17 cellular contexts compared by ENCODE assay signal in the genomic region with DNA sequence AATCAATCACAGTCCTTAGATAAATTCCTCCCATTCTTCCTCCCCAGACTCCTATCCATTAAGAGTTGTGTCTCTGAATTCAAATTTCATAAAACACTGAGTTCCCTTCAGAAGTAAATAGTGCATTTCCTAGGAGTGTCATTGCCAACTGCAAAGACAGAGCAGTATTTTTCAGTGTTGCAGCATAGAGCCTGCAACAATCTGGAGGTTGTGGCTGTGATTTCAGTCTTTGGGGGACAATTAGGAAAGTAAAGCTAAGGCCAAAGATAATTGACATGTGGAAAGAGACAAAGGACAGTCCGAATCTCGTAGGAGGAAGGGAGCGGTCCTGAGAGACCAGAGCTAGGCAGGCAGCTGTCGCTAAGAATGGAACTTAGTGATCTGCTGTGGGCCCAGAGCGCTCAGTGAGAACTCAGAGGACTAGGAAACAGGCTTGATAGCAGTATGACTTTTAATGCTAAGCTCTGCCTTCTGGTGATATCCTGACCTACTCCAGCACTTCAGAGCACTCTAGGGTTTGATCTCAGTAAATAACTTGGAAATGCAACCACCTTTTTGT. TPM values are rescaled to one million over a fixed set of nuclear protein-coding genes. Genes with fewer than 3 reads are reported as not detected.
DNase-seq lines count a peak whose midpoint lies in the region; ATAC-seq and TF ChIP-seq lines count a peak whose summit lies in the region.
"Had no signal": no experiment of that assay in that cellular context is flagged by ENCODE, and none has a peak within 500 bp of the region (broad histone marks: within the 10 kb centered on the region; RNA-seq: fewer than 3 reads in every experiment).

No MANE protein-coding gene starts in this region.

- ATAC-seq in HG03432 (IDR thresholded peaks at IDR 0.05; ENCODE audit: unreplicated experiment) (no peak), GM19328 (IDR thresholded peaks at IDR 0.05; ENCODE audit: unreplicated experiment) (no peak), GM18873 (IDR thresholded peaks at IDR 0.05; ENCODE audit: low FRiP score, unreplicated experiment) (no peak)
- ATAC-seq in activated naive CD8-positive, alpha-beta T cell treated with anti-CD3 and anti-CD28 coated beads, Interleukin-2, amount 50 U/mL, for 24 hours = no peak
- ATAC-seq: activated CD4-positive, CD25-positive, alpha-beta regulatory T cell treated with anti-CD3 and anti-CD28 coated beads, Interleukin-2, amount 50 U/mL, for 24 hours; stimulated activated effector memory CD8-positive, alpha-beta T cell treated with anti-CD3 and anti-CD28 coated beads, Interleukin-12 subunit alpha, Interleukin-12 subunit beta, amount 100 ng/mL, for 72 hours; T-helper 17 cell had no signal

- TF ChIP-seq POLR2A in suprapubic skin (IDR thresholded peaks at IDR 0.05) = no peak

- no peak for TF ChIP-seq CTCF in VCaP (conservative IDR thresholded peaks at IDR 0.05)
- TF ChIP-seq CTCF in glutamatergic neuron (IDR thresholded peaks at IDR 0.05; ENCODE audit: partially characterized antibody, unreplicated experiment) = no peak
- TF ChIP-seq CTCF in suprapubic skin (IDR thresholded peaks at IDR 0.05) = no peak

- no peaks in the 10 kb centered on the region for H3K27me3 ChIP-seq in muscle layer of duodenum (ENCODE audit: low read depth, low read length)
- H3K27me3 ChIP-seq in suprapubic skin = no peaks in the 10 kb centered on the region

- no peak overlapping the region for H3K4me3 ChIP-seq in muscle layer of duodenum (ENCODE audit: low read depth in 1 of 2, low read length in 2 of 2)
- H3K4me3 ChIP-seq in suprapubic skin = no peak overlapping the region
- H3K4me3 ChIP-seq: skin epidermis had no signal

- peaks cover 37% of the 10 kb centered on the region for H3K4me1 Mint-ChIP-seq in glutamatergic neuron (ENCODE audit: low read depth, unreplicated experiment)
- H3K4me1 Mint-ChIP-seq in activated naive CD8-positive, alpha-beta T cell treated with anti-CD3 and anti-CD28 coated beads, Interleukin-2, amount 50 U/mL, for 24 hours = no peaks in the 10 kb centered on the region
- H3K4me1 Mint-ChIP-seq: stimulated activated effector memory CD8-positive, alpha-beta T cell treated with anti-CD3 and anti-CD28 coated beads, Interleukin-12 subunit alpha, Interleukin-12 subunit beta, amount 100 ng/mL, for 72 hours had no signal

- H3K36me3 ChIP-seq in muscle layer of duodenum (ENCODE audit: control insufficient read depth in 1 of 2, insufficient read depth in 2 of 2, low read length in 2 of 2) = peaks cover 5 to 8% of the 10 kb centered on the region in 2 donors
- H3K36me3 ChIP-seq in suprapubic skin = peaks cover 20% of the 10 kb centered on the region

- no peak for TF ChIP-seq EP300 in suprapubic skin (IDR thresholded peaks at IDR 0.05)

- DNase-seq in glutamatergic neuron (peak; percentile 57), suprapubic skin (ENCODE audit: low spot score in 2 of 2) (no peak)
- DNase-seq in activated naive CD8-positive, alpha-beta T cell treated with anti-CD3 and anti-CD28 coated beads, Interleukin-2, amount 50 U/mL, for 24 hours = no peak
- DNase-seq: ACHN, GDM1, NCI-H1092, NCI-H2171, T-helper 17 cell had no signal

- H3K9me3 ChIP-seq in muscle layer of duodenum (ENCODE audit: control insufficient read depth in 1 of 2, low read length in 2 of 2) (no peaks in the 10 kb centered on the region), suprapubic skin (no peaks in the 10 kb centered on the region)

- H3K9me3 Mint-ChIP-seq in glutamatergic neuron (ENCODE audit: unreplicated experiment) = peaks cover 4% of the 10 kb centered on the region
- H3K9me3 Mint-ChIP-seq in activated naive CD8-positive, alpha-beta T cell treated with anti-CD3 and anti-CD28 coated beads, Interleukin-2, amount 50 U/mL, for 24 hours = no peaks in the 10 kb centered on the region
- H3K9me3 Mint-ChIP-seq: IgD-negative memory B cell; stimulated activated effector memory CD8-positive, alpha-beta T cell treated with anti-CD3 and anti-CD28 coated beads, Interleukin-12 subunit alpha, Interleukin-12 subunit beta, amount 100 ng/mL, for 72 hours had no signal

- H3K27me3 Mint-ChIP-seq in glutamatergic neuron (ENCODE audit: unreplicated experiment) = peaks cover 2% of the 10 kb centered on the region
- H3K27me3 Mint-ChIP-seq in activated naive CD8-positive, alpha-beta T cell treated with anti-CD3 and anti-CD28 coated beads, Interleukin-2, amount 50 U/mL, for 24 hours = no peaks in the 10 kb centered on the region
- H3K27me3 Mint-ChIP-seq: IgD-negative memory B cell, T-helper 17 cell had no signal

- WGBS in suprapubic skin = 86% methylated on average over 5 of the region's 5 CpGs

- H3K4me3 Mint-ChIP-seq in glutamatergic neuron (ENCODE audit: unreplicated experiment) = peak overlapping the region; percentile 65
- no peak overlapping the region for H3K4me3 Mint-ChIP-seq in activated naive CD8-positive, alpha-beta T cell treated with anti-CD3 and anti-CD28 coated beads, Interleukin-2, amount 50 U/mL, for 24 hours
- H3K4me3 Mint-ChIP-seq: IgD-negative memory B cell; stimulated activated effector memory CD8-positive, alpha-beta T cell treated with anti-CD3 and anti-CD28 coated beads, Interleukin-12 subunit alpha, Interleukin-12 subunit beta, amount 100 ng/mL, for 72 hours; T-helper 17 cell had no signal

- peak overlapping the region; percentile 95 for H3K27ac Mint-ChIP-seq in glutamatergic neuron (ENCODE audit: unreplicated experiment)
- H3K27ac Mint-ChIP-seq in activated naive CD8-positive, alpha-beta T cell treated with anti-CD3 and anti-CD28 coated beads, Interleukin-2, amount 50 U/mL, for 24 hours = no peak overlapping the region
- H3K27ac Mint-ChIP-seq: IgD-negative memory B cell; stimulated activated effector memory CD8-positive, alpha-beta T cell treated with anti-CD3 and anti-CD28 coated beads, Interleukin-12 subunit alpha, Interleukin-12 subunit beta, amount 100 ng/mL, for 72 hours; T-helper 17 cell had no signal

- H3K36me3 Mint-ChIP-seq in glutamatergic neuron (ENCODE audit: unreplicated experiment) = no peaks in the 10 kb centered on the region
- H3K36me3 Mint-ChIP-seq in activated naive CD8-positive, alpha-beta T cell treated with anti-CD3 and anti-CD28 coated beads, Interleukin-2, amount 50 U/mL, for 24 hours (ENCODE audit: low read depth) = peaks cover 19% of the 10 kb centered on the region

- H3K27ac ChIP-seq in VCaP (peak overlapping the region; percentile 83), muscle layer of duodenum (ENCODE audit: low read length) (peak overlapping the region; percentile 86), suprapubic skin (peak overlapping the region; percentile 10)

- H3K4me1 ChIP-seq in muscle layer of duodenum (ENCODE audit: control insufficient read depth in 1 of 2, insufficient read depth in 2 of 2, low read length in 2 of 2) = peaks cover 9 to 27% of the 10 kb centered on the region in 2 donors
- no peaks in the 10 kb centered on the region for H3K4me1 ChIP-seq in suprapubic skin

RNA-seq across cellular contexts. Expression of a gene that starts 46.2 kb away (rescaled TPM):
- total RNA-seq in glutamatergic neuron (ENCODE audit: unreplicated experiment) (24.7 TPM), suprapubic skin (10 to 100 TPM; 21.8 to 44.0 (median 25.7) TPM)

Comparison
In these comparisons a context has a peak if more than half of its experiments do, and no peak if none do; other contexts are left out.
1. H3K27ac ChIP-seq: peak in every context shown above with its lines; median percentile 86 in muscle layer of duodenum; 83 in VCaP; 10 in suprapubic skin.